7 cellular contexts compared by ENCODE assay signal in genomic region chr2:160324161-160324768, GRCh38.
DNase-seq lines count a peak whose midpoint lies in the region; ATAC-seq and TF ChIP-seq lines count a peak whose summit lies in the region.

No MANE protein-coding gene starts in this region.

- peaks cover 2% of the 10 kb centered on the region; the same call in 1 of the 2 replicates for H3K4me1 ChIP-seq in iPS DF 6.9 (ENCODE audit: control insufficient read depth, insufficient read depth, low read length)

- CTCF ChIA-PET in RWPE1 (lab: Yijun Ruan, JAX): interaction anchor here (0.5 to 2.4 kb wide), 18 partner anchors 9 to 740 kb away, joined by 3 to 23 read pairs (median 4); no protein-coding TSS in a partner anchor

- H3K4me3 ChIP-seq in GM06990 (replicated peaks; ENCODE audit: low read depth, low read length): no peak overlapping the region
- H3K4me3 ChIP-seq in iPS DF 6.9 (ENCODE audit: low read length): no peak overlapping the region

- ATAC-seq in HG03139 (IDR thresholded peaks at IDR 0.05; ENCODE audit: unreplicated experiment) (peak; percentile 67), HG02870 (IDR thresholded peaks at IDR 0.05; ENCODE audit: unreplicated experiment) (no peak)

- H3K27me3 ChIP-seq in GM06990 (replicated peaks; ENCODE audit: control insufficient read depth, insufficient read depth, low read length) (peaks cover 1% of the 10 kb centered on the region), iPS DF 6.9 (ENCODE audit: control insufficient read depth, insufficient read depth, low read length) (no peaks in the 10 kb centered on the region)

- H3K36me3 ChIP-seq in GM06990 (ENCODE audit: control insufficient read depth, insufficient read depth, low read length): no peaks in the 10 kb centered on the region
- H3K36me3 ChIP-seq in iPS DF 6.9 (ENCODE audit: control insufficient read depth, insufficient read depth, low read length): no peaks in the 10 kb centered on the region

- WGBS in iPS DF 6.9 (ENCODE audit: insufficient coverage, insufficient read length): no CpG with 5 or more reads among the region's 11 CpGs

- POLR2A ChIA-PET in RWPE1 (lab: Yijun Ruan, JAX; ENCODE audit: low non-redundant PET): no interaction called here

- no peaks in the 10 kb centered on the region for H3K9me3 ChIP-seq in iPS DF 6.9 (ENCODE audit: control insufficient read depth, insufficient read depth, low read length)

- TF ChIP-seq CTCF in GM06990 (IDR thresholded peaks at IDR 0.05; ENCODE audit: insufficient read depth, low read length, poor library complexity, severe bottlenecking) (peak; percentile 56), RWPE1 (conservative IDR thresholded peaks at IDR 0.05; ENCODE audit: low read depth) (peak; percentile 79)

- DNase-seq in GM06990 (ENCODE audit: extremely low read depth, insufficient read length) (no peak), RWPE1 (ENCODE audit: low spot score) (peak; percentile 44), amniotic epithelial cell (ENCODE audit: low read depth) (peak; percentile 52), iPS DF 6.9 (ENCODE audit: low read depth, low spot score) (peak; percentile 9)
- peak; percentile 32 to 54 for DNase-seq in stimulated activated CD4-positive, alpha-beta T cell treated with anti-CD3 and anti-CD28 coated beads, Interleukin-2, amount 100 ng/mL, for 48 hours

- H3K27ac ChIP-seq in RWPE1: no peak overlapping the region
- H3K27ac ChIP-seq in iPS DF 6.9 (ENCODE audit: low read length): no peak overlapping the region
